ENCODE assay signal across 9 cellular contexts in the genomic region with DNA sequence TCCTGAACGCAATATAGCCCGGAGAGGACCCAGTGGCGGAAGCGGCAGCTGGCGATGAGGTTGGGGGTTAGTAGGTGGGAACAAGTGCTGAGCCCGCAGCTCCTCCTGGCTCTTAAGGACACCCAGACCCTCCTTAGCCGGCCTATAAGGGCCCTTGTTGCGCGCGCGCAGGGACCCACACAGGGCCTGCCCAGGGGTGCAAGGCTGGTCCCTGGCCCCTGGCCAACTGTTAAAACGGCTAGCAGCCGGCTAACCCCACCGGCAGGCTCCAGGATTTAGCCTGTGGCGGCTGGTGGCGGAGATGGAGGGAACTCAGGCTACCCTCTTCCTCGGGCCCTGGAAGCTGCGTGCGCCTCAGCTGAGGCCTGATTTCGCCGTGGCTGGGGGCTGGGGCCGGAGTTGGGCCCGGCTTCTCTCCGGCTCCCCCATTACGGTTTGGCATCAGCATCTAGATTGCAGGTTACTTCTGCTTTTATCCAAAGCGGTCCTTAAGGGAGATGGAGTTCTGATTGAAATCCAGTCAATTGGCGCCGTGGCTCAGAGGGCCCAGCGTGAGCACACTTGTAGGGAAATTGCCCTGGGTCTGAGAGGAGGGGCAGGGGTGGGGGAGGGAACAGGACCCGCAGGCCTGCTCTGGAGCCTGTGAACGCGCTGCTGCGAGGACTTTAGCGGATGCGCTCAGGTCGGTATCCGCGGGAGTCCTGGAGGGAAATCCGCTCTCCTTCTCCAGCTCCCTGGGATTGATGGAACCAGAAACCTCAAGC. TPM values are rescaled to one million over a fixed set of nuclear protein-coding genes. Genes with fewer than 3 reads are reported as not detected.
DNase-seq lines count a peak whose midpoint lies in the region; TF ChIP-seq lines count a peak whose summit lies in the region.
"Had no signal": no experiment of that assay in that cellular context is flagged by ENCODE, and none has a peak within 500 bp of the region (broad histone marks: within the 10 kb centered on the region; RNA-seq: fewer than 3 reads in every experiment).

No MANE protein-coding gene starts in this region.

- peak overlapping the region; percentile 88 for H3K4me2 ChIP-seq in neural progenitor cell

- H3K79me2 ChIP-seq in neural progenitor cell (ENCODE audit: low read depth) = no peaks in the 10 kb centered on the region

- peak; percentile 84 for DNase-seq in DMS79 treated with DMSO at 0.1 percent for 48 hours (lab: John Stamatoyannopoulos, UW)
- peak; percentile 72 for DNase-seq in NCI-H1092 treated with DMSO at 0.1 percent for 48 hours (lab: John Stamatoyannopoulos, UW)
- DNase-seq in endodermal cell = peak; percentile 76
- peak; percentile 62 for DNase-seq in neural progenitor cell (ENCODE audit: low spot score)
- no peak for DNase-seq in HuH-7.5 (ENCODE audit: low spot score)
- no peak for DNase-seq in T-helper 9 cell
- no peak for DNase-seq in lower leg skin (ENCODE audit: low spot score in 2 of 2)
- no peak for DNase-seq in stimulated activated naive CD4-positive, alpha-beta T cell treated with Interleukin-2 at 50 U/mL for 16 hours (lab: John Stamatoyannopoulos, UW)
- DNase-seq: amniotic stem cell had no signal

- H3K4me3 ChIP-seq in endodermal cell (ENCODE audit: low read length) (peak overlapping the region; percentile 81), neural progenitor cell (peak overlapping the region; percentile 53), lower leg skin (ENCODE audit: low read depth, poor library complexity, severe bottlenecking) (no peak overlapping the region)

- H3K27me3 Mint-ChIP-seq in endodermal cell (ENCODE audit: insufficient read depth) = peaks cover 73% of the 10 kb centered on the region
- peaks cover 42% of the 10 kb centered on the region for H3K27me3 Mint-ChIP-seq in neural progenitor cell (ENCODE audit: insufficient read depth, low read depth)

- H3K4me1 Mint-ChIP-seq in endodermal cell = peaks cover 5% of the 10 kb centered on the region
- peaks cover 78% of the 10 kb centered on the region for H3K4me1 Mint-ChIP-seq in neural progenitor cell

- WGBS in endodermal cell (ENCODE audit: insufficient coverage in 1 of 2, insufficient read length in 1 of 2), 2 experiments = 14 to 20% methylated on average over 22 to 39 of the region's 39 CpGs
- 48 to 60% methylated on average over 35 to 39 of the region's 39 CpGs for WGBS in lower leg skin, 2 donors

- H3K9ac ChIP-seq in endodermal cell (ENCODE audit: extremely low read depth, low read length, poor library complexity, severe bottlenecking) (no peak overlapping the region), neural progenitor cell (no peak overlapping the region)

- peak overlapping the region; percentile 33 for H2AFZ ChIP-seq in neural progenitor cell (replicated peaks)

- H3K9me3 Mint-ChIP-seq in endodermal cell (no peaks in the 10 kb centered on the region), neural progenitor cell (no peaks in the 10 kb centered on the region)

- H3K27me3 ChIP-seq in endodermal cell (ENCODE audit: control insufficient read depth, insufficient read depth, low read length, poor library complexity, severe bottlenecking) = peaks cover 70% of the 10 kb centered on the region
- peaks cover 73% of the 10 kb centered on the region for H3K27me3 ChIP-seq in neural progenitor cell

- no peak for TF ChIP-seq CTCF in endodermal cell (conservative IDR thresholded peaks at IDR 0.05)
- no peak for TF ChIP-seq CTCF in neural progenitor cell (IDR thresholded peaks at IDR 0.05)
- no peak for TF ChIP-seq CTCF in lower leg skin (IDR thresholded peaks at IDR 0.05)

- no peak overlapping the region for H3K27ac Mint-ChIP-seq in endodermal cell
- no peak overlapping the region for H3K27ac Mint-ChIP-seq in neural progenitor cell

- no peaks in the 10 kb centered on the region for H4K20me1 ChIP-seq in neural progenitor cell (ENCODE audit: low read depth)

- intact Hi-C loops in lower leg skin (cut with DNase I; ENCODE audit: low total_unique reads) = no loop called here

- no peaks in the 10 kb centered on the region for H3K36me3 ChIP-seq in endodermal cell (ENCODE audit: control insufficient read depth, insufficient read depth, low read length)
- H3K36me3 ChIP-seq in neural progenitor cell = no peaks in the 10 kb centered on the region

- H3K9me3 ChIP-seq in endodermal cell (ENCODE audit: control insufficient read depth, low read length) (no peaks in the 10 kb centered on the region), neural progenitor cell (ENCODE audit: low read depth) (no peaks in the 10 kb centered on the region)

- peaks cover 37% of the 10 kb centered on the region for H3F3A ChIP-seq in neural progenitor cell (ENCODE audit: low read depth)

- H3K36me3 Mint-ChIP-seq in endodermal cell (ENCODE audit: low read depth) = no peaks in the 10 kb centered on the region
- H3K36me3 Mint-ChIP-seq in neural progenitor cell = no peaks in the 10 kb centered on the region

- H3K4me3 Mint-ChIP-seq in endodermal cell (peak overlapping the region; percentile 54), neural progenitor cell (peak overlapping the region; percentile 84)

- no peak overlapping the region for H3K27ac ChIP-seq in endodermal cell (ENCODE audit: low read depth, low read length)
- no peak overlapping the region for H3K27ac ChIP-seq in neural progenitor cell

- TF ChIP-seq POLR2A in lower leg skin (IDR thresholded peaks at IDR 0.05) = no peak

- H3K4me1 ChIP-seq in endodermal cell (ENCODE audit: control insufficient read depth, insufficient read depth, low read length) = peaks cover 8% of the 10 kb centered on the region
- H3K4me1 ChIP-seq in neural progenitor cell = peaks cover 37% of the 10 kb centered on the region

RNA-seq across cellular contexts. Expression of gene CCDC167, which starts 37.0 kb away (rescaled TPM):
- 10 to 100 TPM; 60.4 to 66.1 TPM for total RNA-seq in endodermal cell
- polyA plus RNA-seq in endodermal cell (2013, experiment 1 of 2) = 65.2 TPM
- 71.0 TPM for polyA plus RNA-seq in endodermal cell (2013, experiment 2 of 2)
- 30.4 and 56.5 TPM in 2 replicates for total RNA-seq in neural progenitor cell (ENCODE audit: low replicate concordance)
- total RNA-seq in lower leg skin = 10 to 100 TPM; 11.8 to 21.8 (median 14.5) TPM

Comparison
In these comparisons a context has a peak if more than half of its experiments do, and no peak if none do; other contexts are left out.
1. DNase-seq: peak in DMS79 treated with DMSO at 0.1 percent for 48 hours (single experiment), NCI-H1092 treated with DMSO at 0.1 percent for 48 hours (single experiment), endodermal cell (single experiment) and neural progenitor cell (single experiment); none in HuH-7.5 (single experiment), T-helper 9 cell (single experiment), lower leg skin (0 of 2) and stimulated activated naive CD4-positive, alpha-beta T cell treated with Interleukin-2 at 50 U/mL for 16 hours (single experiment).